Comparison of ENCODE assay signal across 12 cellular contexts in the genomic region with DNA sequence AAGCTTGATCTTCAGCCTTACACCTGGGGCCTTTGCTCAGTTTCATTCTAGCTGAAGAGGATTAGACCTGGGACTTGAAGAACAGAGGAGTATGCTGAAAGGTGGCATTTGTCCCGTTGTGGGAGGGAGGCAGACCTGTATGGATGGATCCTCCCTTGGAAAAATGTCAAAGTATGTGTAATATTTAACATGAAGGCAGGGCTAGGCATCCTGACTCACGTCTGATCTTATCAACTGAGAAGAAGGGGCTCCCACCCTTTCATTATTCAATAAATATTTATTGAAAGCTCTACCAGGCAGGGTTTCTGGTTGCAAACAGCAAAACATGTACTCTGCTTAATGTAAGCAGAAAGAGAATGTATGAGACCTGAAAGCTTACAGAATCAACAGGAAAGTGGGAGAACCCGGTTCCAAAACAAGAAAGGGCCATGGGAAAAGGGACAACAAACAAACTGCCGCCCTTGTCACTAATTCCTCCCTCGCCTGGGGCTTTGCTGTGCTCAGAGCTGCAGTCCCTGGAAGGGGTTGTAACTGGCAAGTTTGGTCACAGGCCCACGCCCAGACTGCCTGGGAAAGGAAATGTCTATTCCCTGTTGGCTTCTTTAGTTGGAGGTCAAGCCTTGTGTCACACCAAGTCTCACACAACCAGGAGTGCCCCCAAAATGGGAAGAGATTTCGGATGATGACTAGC. TPM values are rescaled to one million over a fixed set of nuclear protein-coding genes. Genes with fewer than 3 reads are reported as not detected.
DNase-seq lines count a peak whose midpoint lies in the region; ATAC-seq and TF ChIP-seq lines count a peak whose summit lies in the region.
"Had no signal": no experiment of that assay in that cellular context is flagged by ENCODE, and none has a peak within 500 bp of the region (broad histone marks: within the 10 kb centered on the region; RNA-seq: fewer than 3 reads in every experiment).

No MANE protein-coding gene starts in this region.

- no peaks in the 10 kb centered on the region for H3K27me3 Mint-ChIP-seq in activated naive CD4-positive, alpha-beta T cell treated with anti-CD3 and anti-CD28 coated beads for 36 hours (ENCODE audit: low read depth)

- TF ChIP-seq POLR2A in esophagus squamous epithelium (IDR thresholded peaks at IDR 0.05): no peak

- CTCF ChIA-PET in activated naive CD4-positive, alpha-beta T cell treated with anti-CD3 and anti-CD28 coated beads for 36 hours (lab: Charles Lee): no interaction called here
- CTCF ChIA-PET in PC-9 (lab: Charles Lee): interaction anchor here (0.6 to 1.0 kb wide), 3 partner anchors 32 to 165 kb away, joined by 3 to 4 read pairs (median 3); a partner anchor contains a TSS

- H3F3A ChIP-seq in PC-9 (ENCODE audit: insufficient read depth, low read depth): peaks cover 30% of the 10 kb centered on the region

- no TSS peak for BruUV-seq in PC-9 (replicated peaks; lab: Mats Ljungman, UMichigan)

- DNase-seq in activated naive CD4-positive, alpha-beta T cell treated with anti-CD3 and anti-CD28 coated beads for 36 hours: no peak
- no peak for DNase-seq in activated naive CD4-positive, alpha-beta T cell treated with anti-CD3 and anti-CD28 coated beads, Interleukin-2, amount 50 U/mL, for 16 hours
- DNase-seq in PC-9 (peak; percentile 71 to 92), esophagus squamous epithelium (lab: John Stamatoyannopoulos, UW) (no peak), NCI-H1930 (lab: John Stamatoyannopoulos, UW) (no peak), NCI-H510A treated with DMSO at 0.1 percent for 48 hours (lab: John Stamatoyannopoulos, UW) (no peak)
- DNase-seq in stimulated activated effector memory CD8-positive, alpha-beta T cell treated with anti-CD3 and anti-CD28 coated beads, Interleukin-12 subunit alpha, Interleukin-12 subunit beta, amount 100 ng/mL, for 72 hours (ENCODE audit: low spot score in 2 of 2): no peak
- DNase-seq: activated CD4-positive, alpha-beta T cell treated with anti-CD3 and anti-CD28 coated beads for 1 hour; heart right ventricle; mesenchymal stem cell had no signal

- intact Hi-C loops in activated naive CD4-positive, alpha-beta T cell treated with anti-CD3 and anti-CD28 coated beads for 36 hours (cut with micrococcal nuclease): no loop called here
- intact Hi-C loops in PC-9 (cut with micrococcal nuclease; ENCODE audit: unreplicated experiment): loop anchor here (1.0 to 2.0 kb wide), 2 partner anchors 90 to 139 kb away; a partner anchor contains a TSS
- intact Hi-C loops in esophagus squamous epithelium (cut with DNase I): no loop called here

- no peak for ATAC-seq in stimulated activated effector memory CD8-positive, alpha-beta T cell treated with anti-CD3 and anti-CD28 coated beads, Interleukin-12 subunit alpha, Interleukin-12 subunit beta, amount 100 ng/mL, for 72 hours
- no peak for ATAC-seq in HG03175 (IDR thresholded peaks at IDR 0.05; ENCODE audit: unreplicated experiment)

- H3K27me3 ChIP-seq in PC-9 (ENCODE audit: insufficient read depth, low read depth) (no peaks in the 10 kb centered on the region), esophagus squamous epithelium (no peaks in the 10 kb centered on the region)

- H4K20me1 ChIP-seq in PC-9 (ENCODE audit: insufficient read depth): no peaks in the 10 kb centered on the region

- no peaks in the 10 kb centered on the region for H3K9me2 ChIP-seq in PC-9 (ENCODE audit: insufficient read depth)

- peaks cover 42% of the 10 kb centered on the region for H3K4me1 ChIP-seq in PC-9 (replicated peaks; ENCODE audit: insufficient read depth)
- peaks cover 11 to 36% (median 12%) of the 10 kb centered on the region in 3 donors for H3K4me1 ChIP-seq in esophagus squamous epithelium

- H3K4me1 Mint-ChIP-seq in activated naive CD4-positive, alpha-beta T cell treated with anti-CD3 and anti-CD28 coated beads for 36 hours (ENCODE audit: low read depth): peaks cover 24% of the 10 kb centered on the region
- H3K4me1 Mint-ChIP-seq in stimulated activated effector memory CD8-positive, alpha-beta T cell treated with anti-CD3 and anti-CD28 coated beads, Interleukin-12 subunit alpha, Interleukin-12 subunit beta, amount 100 ng/mL, for 72 hours: peaks cover 5% of the 10 kb centered on the region

- H3K9me3 ChIP-seq in PC-9 (ENCODE audit: insufficient read depth, low read depth) (no peaks in the 10 kb centered on the region), esophagus squamous epithelium (no peaks in the 10 kb centered on the region)
- H3K9me3 ChIP-seq: heart right ventricle had no signal

- H3K27ac ChIP-seq in PC-9 (peak overlapping the region; percentile 98), esophagus squamous epithelium (peak overlapping the region; percentile 56 to 88 (median 79))

- peaks cover 50% of the 10 kb centered on the region for H3K36me3 Mint-ChIP-seq in activated naive CD4-positive, alpha-beta T cell treated with anti-CD3 and anti-CD28 coated beads for 36 hours (ENCODE audit: low read depth)
- H3K36me3 Mint-ChIP-seq in stimulated activated effector memory CD8-positive, alpha-beta T cell treated with anti-CD3 and anti-CD28 coated beads, Interleukin-12 subunit alpha, Interleukin-12 subunit beta, amount 100 ng/mL, for 72 hours: peaks cover 96% of the 10 kb centered on the region

- H3K4me3 ChIP-seq in PC-9 (peak overlapping the region; percentile 23; the same call in 1 of the 2 replicates), esophagus squamous epithelium (no peak overlapping the region)
- H3K4me3 ChIP-seq: heart right ventricle, K562 had no signal

- H3K9me3 Mint-ChIP-seq in activated naive CD4-positive, alpha-beta T cell treated with anti-CD3 and anti-CD28 coated beads for 36 hours: no peaks in the 10 kb centered on the region
- no peaks in the 10 kb centered on the region for H3K9me3 Mint-ChIP-seq in stimulated activated effector memory CD8-positive, alpha-beta T cell treated with anti-CD3 and anti-CD28 coated beads, Interleukin-12 subunit alpha, Interleukin-12 subunit beta, amount 100 ng/mL, for 72 hours

- H3K36me3 ChIP-seq in PC-9 (ENCODE audit: low read depth) (no peaks in the 10 kb centered on the region), esophagus squamous epithelium (peaks cover 0 to 18% (median 0%) of the 10 kb centered on the region in 3 donors)
- H3K36me3 ChIP-seq: heart right ventricle had no signal

- POLR2A ChIA-PET in PC-9 (lab: Charles Lee; ENCODE audit: unreplicated experiment): interaction anchor here (0.5 to 1.5 kb wide), 9 partner anchors 15 to 212 kb away, joined by 3 to 14 read pairs (median 4); a partner anchor contains a TSS

- H3K79me2 ChIP-seq in PC-9 (ENCODE audit: low read depth): no peaks in the 10 kb centered on the region

- no peak overlapping the region; the same call in 1 of the 2 replicates for H2AFZ ChIP-seq in PC-9

- TF ChIP-seq CTCF in PC-9 (conservative IDR thresholded peaks at IDR 0.05) (no peak), esophagus squamous epithelium (IDR thresholded peaks at IDR 0.05) (no peak)

- peak overlapping the region; percentile 69 for H3K27ac Mint-ChIP-seq in activated naive CD4-positive, alpha-beta T cell treated with anti-CD3 and anti-CD28 coated beads for 36 hours
- H3K27ac Mint-ChIP-seq in stimulated activated effector memory CD8-positive, alpha-beta T cell treated with anti-CD3 and anti-CD28 coated beads, Interleukin-12 subunit alpha, Interleukin-12 subunit beta, amount 100 ng/mL, for 72 hours: peak overlapping the region; percentile 82

- H3K4me2 ChIP-seq in PC-9: peak overlapping the region; percentile 66

- H3K4me3 Mint-ChIP-seq in activated naive CD4-positive, alpha-beta T cell treated with anti-CD3 and anti-CD28 coated beads for 36 hours: no peak overlapping the region
- H3K4me3 Mint-ChIP-seq in stimulated activated effector memory CD8-positive, alpha-beta T cell treated with anti-CD3 and anti-CD28 coated beads, Interleukin-12 subunit alpha, Interleukin-12 subunit beta, amount 100 ng/mL, for 72 hours: no peak overlapping the region

- 41 to 42% methylated on average over 6 to 7 of the region's 7 CpGs for WGBS in esophagus squamous epithelium, 2 donors

RNA-seq across cellular contexts. Expression of a gene that starts 37.1 kb away (rescaled TPM):
- total RNA-seq in activated naive CD4-positive, alpha-beta T cell treated with anti-CD3 and anti-CD28 coated beads for 36 hours: 10 to 100 TPM; 41.3 to 45.7 TPM
- total RNA-seq in PC-9 (2021) (48.6 and 52.0 TPM in 2 replicates), esophagus squamous epithelium (10 to 100 TPM; 25.8 to 38.9 (median 32.0) TPM)

Comparison
In these comparisons a context has a peak if more than half of its experiments do, and no peak if none do; other contexts are left out.
1. DNase-seq: peak in PC-9 (2 of 2); none in activated naive CD4-positive, alpha-beta T cell treated with anti-CD3 and anti-CD28 coated beads for 36 hours (single experiment), activated naive CD4-positive, alpha-beta T cell treated with anti-CD3 and anti-CD28 coated beads, Interleukin-2, amount 50 U/mL, for 16 hours (single experiment), esophagus squamous epithelium (single experiment), stimulated activated effector memory CD8-positive, alpha-beta T cell treated with anti-CD3 and anti-CD28 coated beads, Interleukin-12 subunit alpha, Interleukin-12 subunit beta, amount 100 ng/mL, for 72 hours (0 of 2), NCI-H1930 (0 of 2) and NCI-H510A treated with DMSO at 0.1 percent for 48 hours (single experiment).